Comparison of ENCODE assay signal across 8 cellular contexts in genomic region chr5:128083033-128083810, GRCh38. TPM values are rescaled to one million over a fixed set of nuclear protein-coding genes. Genes with fewer than 3 reads are reported as not detected.
DNase-seq lines count a peak whose midpoint lies in the region; ATAC-seq lines count a peak whose summit lies in the region.

TSS of gene SLC12A2 (plus strand) at chr5:128083766. CDS start at chr5:128083955, 189 bp downstream.

- H2BK15ac ChIP-seq in mesendoderm (replicated peaks; ENCODE audit: low read depth), result no peak within 1 kb of the TSS

- H3K27me3 Mint-ChIP-seq in activated CD8-positive, alpha-beta memory T cell treated with anti-CD3 and anti-CD28 coated beads, Interleukin-2, amount 10 ng/mL, durations not matched to agents 7 days and 5 days, result no peaks in the 10 kb centered on the region

- H3K18ac ChIP-seq in mesendoderm (ENCODE audit: low read length), result peak within 1 kb of the TSS; percentile 95

- peaks cover 1% of the 10 kb centered on the region for H3K79me2 ChIP-seq in mesendoderm (ENCODE audit: control insufficient read depth, insufficient read depth, low read length)

- H3K56ac ChIP-seq in mesendoderm (ENCODE audit: low read length), result peak within 1 kb of the TSS; percentile 98

- H3K27ac Mint-ChIP-seq in activated CD8-positive, alpha-beta memory T cell treated with anti-CD3 and anti-CD28 coated beads, Interleukin-2, amount 10 ng/mL, durations not matched to agents 7 days and 5 days, result peak within 1 kb of the TSS; percentile 96

- H3K4ac ChIP-seq in mesendoderm (ENCODE audit: low read depth, low read length), result peak within 1 kb of the TSS; percentile 65

- peak within 1 kb of the TSS; percentile 85 for H3K4me3 Mint-ChIP-seq in activated CD8-positive, alpha-beta memory T cell treated with anti-CD3 and anti-CD28 coated beads, Interleukin-2, amount 10 ng/mL, durations not matched to agents 7 days and 5 days

- H3K27ac ChIP-seq in mesendoderm (ENCODE audit: low read depth, low read length), result peak within 1 kb of the TSS; percentile 94

- ATAC-seq in GM21367 (IDR thresholded peaks at IDR 0.05; ENCODE audit: unreplicated experiment), result peak; percentile 51
- peak; percentile 73 for ATAC-seq in activated CD8-positive, alpha-beta memory T cell treated with anti-CD3 and anti-CD28 coated beads, Interleukin-2, amount 10 ng/mL, durations not matched to agents 7 days and 5 days

- H2BK5ac ChIP-seq in mesendoderm (ENCODE audit: low read length), result peak within 1 kb of the TSS; percentile 82

- H3K27me3 ChIP-seq in endocrine pancreas (ENCODE audit: control insufficient read depth, insufficient read depth, low read length) (no peaks in the 10 kb centered on the region), mesendoderm (ENCODE audit: insufficient read depth, low read length, poor library complexity) (no peaks in the 10 kb centered on the region)

- H3K36me3 Mint-ChIP-seq in activated CD8-positive, alpha-beta memory T cell treated with anti-CD3 and anti-CD28 coated beads, Interleukin-2, amount 10 ng/mL, durations not matched to agents 7 days and 5 days, result peaks cover 20% of the 10 kb centered on the region

- peaks cover 6% of the 10 kb centered on the region for H3K79me1 ChIP-seq in mesendoderm (ENCODE audit: low read length)

- H3K36me3 ChIP-seq in endocrine pancreas (ENCODE audit: control insufficient read depth, insufficient read depth, low read length), result no peaks in the 10 kb centered on the region
- no peaks in the 10 kb centered on the region for H3K36me3 ChIP-seq in mesendoderm (ENCODE audit: control insufficient read depth, insufficient read depth, low read length)

- H3K4me1 Mint-ChIP-seq in activated CD8-positive, alpha-beta memory T cell treated with anti-CD3 and anti-CD28 coated beads, Interleukin-2, amount 10 ng/mL, durations not matched to agents 7 days and 5 days, result peaks cover 56% of the 10 kb centered on the region

- peak within 1 kb of the TSS; percentile 96 for H3K4me2 ChIP-seq in mesendoderm (ENCODE audit: low read length)

- H3K4me1 ChIP-seq in endocrine pancreas (ENCODE audit: control insufficient read depth, insufficient read depth, low read length) (peaks cover 24% of the 10 kb centered on the region), mesendoderm (ENCODE audit: control insufficient read depth, low read depth, low read length) (peaks cover 4% of the 10 kb centered on the region)

- CTCF ChIA-PET in activated CD8-positive, alpha-beta memory T cell treated with anti-CD3 and anti-CD28 coated beads, Interleukin-2, amount 10 ng/mL, durations not matched to agents 7 days and 5 days (lab: Charles Lee), result interaction anchor here (0.8 to 1.5 kb wide), 5 partner anchors 7 to 636 kb away, joined by 3 read pairs; no protein-coding TSS in a partner anchor

- DNase-seq in COR-L47 (lab: John Stamatoyannopoulos, UW) (peak; percentile 96), HT1080 (ENCODE audit: low read depth) (peak; percentile 85), NOMO-1 treated with dmso at 0.1 percent for 144 hours (lab: John Stamatoyannopoulos, UW; ENCODE audit: unreplicated experiment) (peak; percentile 87), mesendoderm (peak; percentile 97)
- DNase-seq in activated CD8-positive, alpha-beta memory T cell treated with anti-CD3 and anti-CD28 coated beads, Interleukin-2, amount 10 ng/mL, durations not matched to agents 7 days and 5 days, result peak; percentile 94
- peak; percentile 83 for DNase-seq in stimulated activated CD8-positive, alpha-beta memory T cell treated with anti-CD3 and anti-CD28 coated beads, Interleukin-12 subunit alpha, Interleukin-12 subunit beta, amount 100 ng/mL, for 4 hours (ENCODE audit: low read depth)

- H2AK5ac ChIP-seq in mesendoderm (ENCODE audit: low read length), result no peak within 1 kb of the TSS

- WGBS in mesendoderm (ENCODE audit: extremely low coverage, insufficient coverage, low lambda C conversion rate), result no CpG with 5 or more reads among the region's 104 CpGs

- peak within 1 kb of the TSS; percentile 80 for H3K23ac ChIP-seq in mesendoderm (ENCODE audit: low read length)

- H2BK120ac ChIP-seq in mesendoderm (ENCODE audit: low read depth, low read length), result no peak within 1 kb of the TSS

- no peaks in the 10 kb centered on the region for H3K9me3 Mint-ChIP-seq in activated CD8-positive, alpha-beta memory T cell treated with anti-CD3 and anti-CD28 coated beads, Interleukin-2, amount 10 ng/mL, durations not matched to agents 7 days and 5 days (ENCODE audit: low read depth)

- H3K4me3 ChIP-seq in endocrine pancreas (ENCODE audit: control insufficient read depth, insufficient read depth, low read length), result peak within 1 kb of the TSS; percentile 99
- H3K4me3 ChIP-seq in mesendoderm (ENCODE audit: low read length), result peak within 1 kb of the TSS; percentile 84

- H3K9me3 ChIP-seq in endocrine pancreas (ENCODE audit: control insufficient read depth, low read length), result no peaks in the 10 kb centered on the region

- no peak within 1 kb of the TSS for H4K5ac ChIP-seq in mesendoderm (ENCODE audit: low read length)

- H4K8ac ChIP-seq in mesendoderm (ENCODE audit: low read depth, low read length), result peak within 1 kb of the TSS; percentile 97

- H3K9ac ChIP-seq in endocrine pancreas (ENCODE audit: control insufficient read depth, insufficient read depth, low read length), result peak within 1 kb of the TSS; percentile 92
- H3K9ac ChIP-seq in mesendoderm (ENCODE audit: low read length), result peak within 1 kb of the TSS; percentile 94

RNA-seq across cellular contexts. Expression of gene SLC12A2, which starts in this region (rescaled TPM):
- 13.8 and 14.9 TPM in 2 replicates for total RNA-seq in HT1080 (2014; rRNA removed; shearing (Covaris generic))
- 6.1 and 7.9 TPM in 2 replicates for polyA plus RNA-seq in HT1080 (2015; cell fraction: cytosol; rRNA removed)
- 16.2 and 17.0 TPM in 2 replicates for polyA plus RNA-seq in HT1080 (2015; cell fraction: nucleus; rRNA removed)
- 10 to 100 TPM; 13.7 to 16.3 TPM for total RNA-seq in activated CD8-positive, alpha-beta memory T cell treated with anti-CD3 and anti-CD28 coated beads, Interleukin-2, amount 10 ng/mL, durations not matched to agents 7 days and 5 days
- 11.1 TPM for polyA plus RNA-seq in mesendoderm (2013, experiment 1 of 2)
- polyA plus RNA-seq in mesendoderm (2013, experiment 2 of 2), result 9.6 TPM

Comparison
In these comparisons a context has a peak if more than half of its experiments do, and no peak if none do; other contexts are left out.
1. Peak in every context shown above with its lines: DNase-seq, ATAC-seq, H3K4me3 ChIP-seq and H3K27ac ChIP-seq.